Comparison of ENCODE assay signal across 1 cellular context in the genomic region with DNA sequence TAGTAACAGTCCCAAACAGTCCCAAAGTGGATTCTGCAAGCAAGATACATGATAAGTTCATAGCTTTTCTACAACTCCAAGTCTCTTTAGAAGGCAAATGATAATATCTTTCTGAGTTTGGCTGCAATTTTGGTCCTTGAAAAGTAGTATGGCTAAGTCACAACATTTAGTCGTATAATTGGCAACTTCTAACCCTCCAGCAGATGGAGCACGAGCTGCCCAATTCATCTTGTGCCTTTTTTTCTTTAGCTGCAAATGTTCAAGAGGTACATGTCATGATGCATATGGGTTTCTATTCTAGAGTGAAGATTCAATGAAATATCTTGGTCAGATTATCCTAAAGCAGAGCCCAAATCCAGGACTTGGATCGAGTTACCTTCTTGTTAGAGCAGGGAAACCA.
TF ChIP-seq lines count a peak whose summit lies in the region.

No MANE protein-coding gene starts in this region.

TF ChIP-seq in H1, 55 proteins besides CTCF, POLR2A, EP300 and RAD21 (continued from another document):
- TF ChIP-seq, protein P1, sequence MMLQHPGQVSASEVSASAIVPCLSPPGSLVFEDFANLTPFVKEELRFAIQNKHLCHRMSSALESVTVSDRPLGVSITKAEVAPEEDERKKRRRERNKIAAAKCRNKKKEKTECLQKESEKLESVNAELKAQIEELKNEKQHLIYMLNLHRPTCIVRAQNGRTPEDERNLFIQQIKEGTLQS (IDR thresholded peaks at IDR 0.05; ENCODE audit: insufficient read depth, low read depth, low read length): no peak
- TF ChIP-seq POU5F1 (IDR thresholded peaks at IDR 0.05; ENCODE audit: low read depth, low read length) (no peak), TCF12 (IDR thresholded peaks at IDR 0.05; ENCODE audit: low read depth, low read length) (no peak), KDM1A (IDR thresholded peaks at IDR 0.05; ENCODE audit: borderline replicate concordance, low read length) (no peak), MAFK (IDR thresholded peaks at IDR 0.05; ENCODE audit: low read depth, low read length) (no peak), EGR1 (IDR thresholded peaks at IDR 0.05; ENCODE audit: borderline replicate concordance, low read depth, low read length) (no peak), TAF7 (optimal IDR thresholded peaks at IDR 0.05; ENCODE audit: borderline replicate concordance, low read depth, low read length) (no peak), RNF2 (IDR thresholded peaks at IDR 0.05; ENCODE audit: borderline replicate concordance, low read depth, low read length, missing control alignments, poor library complexity, severe bottlenecking) (no peak), ASH2L (IDR thresholded peaks at IDR 0.05; ENCODE audit: low read length) (no peak), BCL11A (IDR thresholded peaks at IDR 0.05; ENCODE audit: low read depth in 2 of 2, low read length in 2 of 2) (no peak)
- TF ChIP-seq, protein P2, sequence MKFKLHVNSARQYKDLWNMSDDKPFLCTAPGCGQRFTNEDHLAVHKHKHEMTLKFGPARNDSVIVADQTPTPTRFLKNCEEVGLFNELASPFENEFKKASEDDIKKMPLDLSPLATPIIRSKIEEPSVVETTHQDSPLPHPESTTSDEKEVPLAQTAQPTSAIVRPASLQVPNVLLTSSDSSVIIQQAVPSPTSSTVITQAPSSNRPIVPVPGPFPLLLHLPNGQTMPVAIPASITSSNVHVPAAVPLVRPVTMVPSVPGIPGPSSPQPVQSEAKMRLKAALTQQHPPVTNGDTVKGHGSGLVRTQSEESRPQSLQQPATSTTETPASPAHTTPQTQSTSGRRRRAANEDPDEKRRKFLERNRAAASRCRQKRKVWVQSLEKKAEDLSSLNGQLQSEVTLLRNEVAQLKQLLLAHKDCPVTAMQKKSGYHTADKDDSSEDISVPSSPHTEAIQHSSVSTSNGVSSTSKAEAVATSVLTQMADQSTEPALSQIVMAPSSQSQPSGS (IDR thresholded peaks at IDR 0.05; ENCODE audit: low read length): no peak
